Comparison of ENCODE assay signal across 2 cellular contexts in genomic region chr7:150351587-150352194, GRCh38.
TF ChIP-seq lines count a peak whose summit lies in the region.

No MANE protein-coding gene starts in this region.

TF ChIP-seq in HEK293T, 16 proteins besides CTCF, POLR2A, EP300 and RAD21:
- TF ChIP-seq L3MBTL2 (conservative IDR thresholded peaks at IDR 0.05) = no peak
- TF ChIP-seq FOXM1 (IDR thresholded peaks at IDR 0.05; ENCODE audit: borderline replicate concordance) = no peak
- peak; percentile 51; the same call in 1 of the 2 replicates for TF ChIP-seq ZNF384 (IDR thresholded peaks at IDR 0.05)
TF ChIP-seq in HEK293T: peak in this region for 1.

TF ChIP-seq in K562, 482 proteins besides CTCF, POLR2A, EP300 and RAD21:
- TF ChIP-seq BHLHE40 (IDR thresholded peaks at IDR 0.05; ENCODE audit: low read length) = no peak
- no peak for TF ChIP-seq KLF13 (tag; IDR thresholded peaks at IDR 0.05; ENCODE audit: borderline replicate concordance, low read depth)
- no peak for TF ChIP-seq MED1 (CRISPR knock-in tag; IDR thresholded peaks at IDR 0.05; ENCODE audit: borderline replicate concordance)
- no peak for TF ChIP-seq ZNF324 (CRISPR knock-in tag; IDR thresholded peaks at IDR 0.05)
- no peak for TF ChIP-seq TEAD4 (IDR thresholded peaks at IDR 0.05; ENCODE audit: low read length)
- TF ChIP-seq TEAD4 (CRISPR knock-in tag; IDR thresholded peaks at IDR 0.05; ENCODE audit: borderline replicate concordance) = no peak
- no peak for TF ChIP-seq ZNF444 (CRISPR knock-in tag; IDR thresholded peaks at IDR 0.05)
- TF ChIP-seq SFPQ (IDR thresholded peaks at IDR 0.05; ENCODE audit: low read depth, low read length) = no peak
- no peak for TF ChIP-seq RCOR1 (IDR thresholded peaks at IDR 0.05; ENCODE audit: borderline replicate concordance in 1 of 2, low read depth in 2 of 2, low read length in 2 of 2)
- no peak for TF ChIP-seq ESRRB (CRISPR knock-in tag; IDR thresholded peaks at IDR 0.05; ENCODE audit: borderline replicate concordance)
- TF ChIP-seq MCM5 (IDR thresholded peaks at IDR 0.05; ENCODE audit: low read depth) = no peak
- peak; percentile 4 for TF ChIP-seq RBM25 (IDR thresholded peaks at IDR 0.05; ENCODE audit: low read depth, low read length, severe bottlenecking)
- no peak for TF ChIP-seq SIN3A (IDR thresholded peaks at IDR 0.05; ENCODE audit: borderline replicate concordance in 2 of 2, control insufficient read depth in 1 of 2, low read depth in 2 of 2, low read length in 2 of 2)
- TF ChIP-seq NR1H2 (CRISPR knock-in tag; IDR thresholded peaks at IDR 0.05) = no peak
- TF ChIP-seq SRSF3 (IDR thresholded peaks at IDR 0.05; ENCODE audit: insufficient read depth, low read length) = no peak
- TF ChIP-seq STAG1 (CRISPR knock-in tag; IDR thresholded peaks at IDR 0.05; ENCODE audit: borderline replicate concordance) = no peak
- TF ChIP-seq PHF20 (IDR thresholded peaks at IDR 0.05; ENCODE audit: partially characterized antibody) = no peak
- 0 out of 2 replicates have a peak, but pooled peaks have one; percentile 21 for TF ChIP-seq ZNF263 (CRISPR knock-in tag; IDR thresholded peaks at IDR 0.05; ENCODE audit: borderline replicate concordance)
- no peak for TF ChIP-seq EHMT2 (IDR thresholded peaks at IDR 0.05)
- peak; percentile 27; the same call in 1 of the 2 replicates for TF ChIP-seq ZNF121 (CRISPR knock-in tag; conservative IDR thresholded peaks at IDR 0.05)
- TF ChIP-seq POLR2AphosphoS2 (IDR thresholded peaks at IDR 0.05; ENCODE audit: low read length) = no peak
- TF ChIP-seq HNRNPUL1 (IDR thresholded peaks at IDR 0.05; ENCODE audit: low read length) = no peak
- no peak for TF ChIP-seq JUN (IDR thresholded peaks at IDR 0.05; ENCODE audit: borderline replicate concordance, low read depth, low read length)
- TF ChIP-seq JUN (CRISPR knock-in tag; IDR thresholded peaks at IDR 0.05; ENCODE audit: borderline replicate concordance) = 0 out of 2 replicates have a peak, but pooled peaks have one; percentile 45
- no peak for TF ChIP-seq FOXM1 (IDR thresholded peaks at IDR 0.05; ENCODE audit: low read depth)
- no peak for TF ChIP-seq FOXM1 (CRISPR knock-in tag; IDR thresholded peaks at IDR 0.05; ENCODE audit: low read depth)
- no peak for TF ChIP-seq C11orf30 (IDR thresholded peaks at IDR 0.05; ENCODE audit: low read depth)
- TF ChIP-seq RBM17 (IDR thresholded peaks at IDR 0.05; ENCODE audit: borderline replicate concordance, low read depth, low read length) = no peak
- no peak for TF ChIP-seq FOXK2 (conservative IDR thresholded peaks at IDR 0.05 in 1 of 2, IDR thresholded peaks at IDR 0.05 in 1 of 2; ENCODE audit: low read depth in 2 of 2)
- no peak for TF ChIP-seq ARID2 (IDR thresholded peaks at IDR 0.05)
- TF ChIP-seq HBP1 (CRISPR knock-in tag; IDR thresholded peaks at IDR 0.05) = no peak
- TF ChIP-seq LARP7 (IDR thresholded peaks at IDR 0.05) = 0 out of 2 replicates have a peak, but pooled peaks have one; percentile 27
- TF ChIP-seq ZBTB5 (IDR thresholded peaks at IDR 0.05) = no peak
- TF ChIP-seq ZFP36 (IDR thresholded peaks at IDR 0.05; ENCODE audit: low read depth, low read length, partially characterized antibody) = peak; percentile 24
- no peak for TF ChIP-seq TFAM (CRISPR knock-in tag; conservative IDR thresholded peaks at IDR 0.05)
- peak; percentile 13; the same call in 1 of the 2 replicates for TF ChIP-seq CEBPG (CRISPR knock-in tag; IDR thresholded peaks at IDR 0.05)
- TF ChIP-seq CEBPG (tag; conservative IDR thresholded peaks at IDR 0.05 in 1 of 2, IDR thresholded peaks at IDR 0.05 in 1 of 2) = no peak
- TF ChIP-seq, protein P1, sequence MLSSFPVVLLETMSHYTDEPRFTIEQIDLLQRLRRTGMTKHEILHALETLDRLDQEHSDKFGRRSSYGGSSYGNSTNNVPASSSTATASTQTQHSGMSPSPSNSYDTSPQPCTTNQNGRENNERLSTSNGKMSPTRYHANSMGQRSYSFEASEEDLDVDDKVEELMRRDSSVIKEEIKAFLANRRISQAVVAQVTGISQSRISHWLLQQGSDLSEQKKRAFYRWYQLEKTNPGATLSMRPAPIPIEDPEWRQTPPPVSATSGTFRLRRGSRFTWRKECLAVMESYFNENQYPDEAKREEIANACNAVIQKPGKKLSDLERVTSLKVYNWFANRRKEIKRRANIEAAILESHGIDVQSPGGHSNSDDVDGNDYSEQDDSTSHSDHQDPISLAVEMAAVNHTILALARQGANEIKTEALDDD (IDR thresholded peaks at IDR 0.05) = no peak
- TF ChIP-seq, protein P2, sequence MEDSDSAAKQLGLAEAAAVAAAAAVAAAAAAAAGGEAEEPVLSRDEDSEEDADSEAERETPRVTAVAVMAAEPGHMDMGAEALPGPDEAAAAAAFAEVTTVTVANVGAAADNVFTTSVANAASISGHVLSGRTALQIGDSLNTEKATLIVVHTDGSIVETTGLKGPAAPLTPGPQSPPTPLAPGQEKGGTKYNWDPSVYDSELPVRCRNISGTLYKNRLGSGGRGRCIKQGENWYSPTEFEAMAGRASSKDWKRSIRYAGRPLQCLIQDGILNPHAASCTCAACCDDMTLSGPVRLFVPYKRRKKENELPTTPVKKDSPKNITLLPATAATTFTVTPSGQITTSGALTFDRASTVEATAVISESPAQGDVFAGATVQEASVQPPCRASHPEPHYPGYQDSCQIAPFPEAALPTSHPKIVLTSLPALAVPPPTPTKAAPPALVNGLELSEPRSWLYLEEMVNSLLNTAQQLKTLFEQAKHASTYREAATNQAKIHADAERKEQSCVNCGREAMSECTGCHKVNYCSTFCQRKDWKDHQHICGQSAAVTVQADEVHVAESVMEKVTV (CRISPR knock-in tag; IDR thresholded peaks at IDR 0.05) = no peak
- no peak for TF ChIP-seq ATF1 (CRISPR knock-in tag; IDR thresholded peaks at IDR 0.05)
- no peak for TF ChIP-seq ATF1 (tag; IDR thresholded peaks at IDR 0.05)
- TF ChIP-seq CEBPB (tag; IDR thresholded peaks at IDR 0.05) = 0 out of 2 replicates have a peak, but pooled peaks have one; percentile 6
- TF ChIP-seq CBFB (CRISPR knock-in tag; IDR thresholded peaks at IDR 0.05) = no peak
- TF ChIP-seq, protein P3, sequence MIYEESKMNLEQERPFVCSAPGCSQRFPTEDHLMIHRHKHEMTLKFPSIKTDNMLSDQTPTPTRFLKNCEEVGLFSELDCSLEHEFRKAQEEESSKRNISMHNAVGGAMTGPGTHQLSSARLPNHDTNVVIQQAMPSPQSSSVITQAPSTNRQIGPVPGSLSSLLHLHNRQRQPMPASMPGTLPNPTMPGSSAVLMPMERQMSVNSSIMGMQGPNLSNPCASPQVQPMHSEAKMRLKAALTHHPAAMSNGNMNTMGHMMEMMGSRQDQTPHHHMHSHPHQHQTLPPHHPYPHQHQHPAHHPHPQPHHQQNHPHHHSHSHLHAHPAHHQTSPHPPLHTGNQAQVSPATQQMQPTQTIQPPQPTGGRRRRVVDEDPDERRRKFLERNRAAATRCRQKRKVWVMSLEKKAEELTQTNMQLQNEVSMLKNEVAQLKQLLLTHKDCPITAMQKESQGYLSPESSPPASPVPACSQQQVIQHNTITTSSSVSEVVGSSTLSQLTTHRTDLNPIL (CRISPR knock-in tag; IDR thresholded peaks at IDR 0.05) = no peak
- TF ChIP-seq, protein P4, sequence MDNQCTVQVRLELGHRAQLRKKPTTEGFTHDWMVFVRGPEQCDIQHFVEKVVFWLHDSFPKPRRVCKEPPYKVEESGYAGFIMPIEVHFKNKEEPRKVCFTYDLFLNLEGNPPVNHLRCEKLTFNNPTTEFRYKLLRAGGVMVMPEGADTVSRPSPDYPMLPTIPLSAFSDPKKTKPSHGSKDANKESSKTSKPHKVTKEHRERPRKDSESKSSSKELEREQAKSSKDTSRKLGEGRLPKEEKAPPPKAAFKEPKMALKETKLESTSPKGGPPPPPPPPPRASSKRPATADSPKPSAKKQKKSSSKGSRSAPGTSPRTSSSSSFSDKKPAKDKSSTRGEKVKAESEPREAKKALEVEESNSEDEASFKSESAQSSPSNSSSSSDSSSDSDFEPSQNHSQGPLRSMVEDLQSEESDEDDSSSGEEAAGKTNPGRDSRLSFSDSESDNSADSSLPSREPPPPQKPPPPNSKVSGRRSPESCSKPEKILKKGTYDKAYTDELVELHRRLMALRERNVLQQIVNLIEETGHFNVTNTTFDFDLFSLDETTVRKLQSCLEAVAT (IDR thresholded peaks at IDR 0.05) = no peak
- no peak for TF ChIP-seq RBM22 (IDR thresholded peaks at IDR 0.05; ENCODE audit: low read depth, low read length, poor library complexity, severe bottlenecking)
- no peak for TF ChIP-seq ZNF143 (CRISPR knock-in tag; IDR thresholded peaks at IDR 0.05)
